Comparison of ENCODE assay signal across 8 cellular contexts in genomic region chr3:196837819-196838420, GRCh38. TPM values are rescaled to one million over a fixed set of nuclear protein-coding genes. Genes with fewer than 3 reads are reported as not detected.
DNase-seq lines count a peak whose midpoint lies in the region; ATAC-seq and TF ChIP-seq lines count a peak whose summit lies in the region.

No MANE protein-coding gene starts in this region.

- no peak overlapping the region for H3K27ac Mint-ChIP-seq in activated T-helper 2 cell treated with anti-CD3 and anti-CD28 coated beads, Interferon-gamma antibody, Interleukin-2, Interleukin-4, amounts not matched to agents 10 μg/mL and 5 μg/mL and 100 μg/mL, durations not matched to agents 14 hours and 24 hours and 36 hours
- no peak overlapping the region for H3K27ac Mint-ChIP-seq in progenitor cell of endocrine pancreas

- no peak for ATAC-seq in GM21423 (IDR thresholded peaks at IDR 0.05; ENCODE audit: unreplicated experiment)

- peaks cover 3% of the 10 kb centered on the region for H3K4me1 Mint-ChIP-seq in activated T-helper 2 cell treated with anti-CD3 and anti-CD28 coated beads, Interferon-gamma antibody, Interleukin-2, Interleukin-4, amounts not matched to agents 10 μg/mL and 5 μg/mL and 100 μg/mL, durations not matched to agents 14 hours and 24 hours and 36 hours (ENCODE audit: low read depth)
- H3K4me1 Mint-ChIP-seq in progenitor cell of endocrine pancreas (ENCODE audit: low read depth), result no peaks in the 10 kb centered on the region

- peak; percentile 49 for DNase-seq in GM12864 (ENCODE audit: low read depth)
- DNase-seq in HUDEP-2 (lab: John Stamatoyannopoulos, UW; ENCODE audit: unreplicated experiment in 76 of 76), result peak in 65 of 76 experiments; percentile 3 to 80 (median 41)
- peak; percentile 52 for DNase-seq in RWPE1 (ENCODE audit: low spot score)
- DNase-seq in activated T-helper 2 cell treated with anti-CD3 and anti-CD28 coated beads, Interferon-gamma antibody, Interleukin-2, Interleukin-4, amounts not matched to agents 10 μg/mL and 5 μg/mL and 100 μg/mL, durations not matched to agents 14 hours and 24 hours and 36 hours (ENCODE audit: low spot score), result peak; percentile 61
- peak; percentile 18 for DNase-seq in glomerular endothelial cell (ENCODE audit: extremely low read depth, low read depth, low spot score)
- no peak for DNase-seq in progenitor cell of endocrine pancreas (ENCODE audit: low spot score, unreplicated experiment)
- peak; percentile 43 to 56 for DNase-seq in uterus

- no peaks in the 10 kb centered on the region for H3K9me3 ChIP-seq in uterus

- H3K27ac ChIP-seq in RWPE1 (no peak overlapping the region), uterus (no peak overlapping the region)

- H3K27me3 Mint-ChIP-seq in activated T-helper 2 cell treated with anti-CD3 and anti-CD28 coated beads, Interferon-gamma antibody, Interleukin-2, Interleukin-4, amounts not matched to agents 10 μg/mL and 5 μg/mL and 100 μg/mL, durations not matched to agents 14 hours and 24 hours and 36 hours (ENCODE audit: low read depth), result no peaks in the 10 kb centered on the region
- H3K27me3 Mint-ChIP-seq in progenitor cell of endocrine pancreas, result no peaks in the 10 kb centered on the region

- peaks cover 3% of the 10 kb centered on the region for H3K36me3 Mint-ChIP-seq in activated T-helper 2 cell treated with anti-CD3 and anti-CD28 coated beads, Interferon-gamma antibody, Interleukin-2, Interleukin-4, amounts not matched to agents 10 μg/mL and 5 μg/mL and 100 μg/mL, durations not matched to agents 14 hours and 24 hours and 36 hours (ENCODE audit: low read depth)
- H3K36me3 Mint-ChIP-seq in progenitor cell of endocrine pancreas (ENCODE audit: insufficient read depth), result peaks cover 4% of the 10 kb centered on the region

- no peaks in the 10 kb centered on the region for H3K4me1 ChIP-seq in uterus

- intact Hi-C loops in activated T-helper 2 cell treated with anti-CD3 and anti-CD28 coated beads, Interferon-gamma antibody, Interleukin-2, Interleukin-4, amounts not matched to agents 10 μg/mL and 5 μg/mL and 100 μg/mL, durations not matched to agents 14 hours and 24 hours and 36 hours (cut with micrococcal nuclease), result loop anchor here (1.0 to 5.0 kb wide), 3 partner anchors 104 to 349 kb away; partner anchors contain the start of gene NCBP2
- intact Hi-C loops in uterus (cut with DNase I; ENCODE audit: low total_unique reads), result no loop called here

- H3K4me3 Mint-ChIP-seq in activated T-helper 2 cell treated with anti-CD3 and anti-CD28 coated beads, Interferon-gamma antibody, Interleukin-2, Interleukin-4, amounts not matched to agents 10 μg/mL and 5 μg/mL and 100 μg/mL, durations not matched to agents 14 hours and 24 hours and 36 hours (ENCODE audit: low read depth), result no peak overlapping the region
- H3K4me3 Mint-ChIP-seq in progenitor cell of endocrine pancreas (ENCODE audit: low read depth), result no peak overlapping the region

- peak; percentile 97 for TF ChIP-seq CTCF in GM12864 (IDR thresholded peaks at IDR 0.05; ENCODE audit: low read depth, low read length, missing control alignments)
- peak; percentile 38; the same call in 1 of the 2 replicates for TF ChIP-seq CTCF in RWPE1 (conservative IDR thresholded peaks at IDR 0.05; ENCODE audit: low read depth)
- peak; percentile 63 for TF ChIP-seq CTCF in progenitor cell of endocrine pancreas (IDR thresholded peaks at IDR 0.05; ENCODE audit: unreplicated experiment)
- peak; percentile 42 to 58 (median 55) for TF ChIP-seq CTCF in uterus (IDR thresholded peaks at IDR 0.05)

- CTCF ChIA-PET in RWPE1 (lab: Yijun Ruan, JAX), result interaction anchor here (0.6 to 0.7 kb wide), 2 partner anchors 21 to 747 kb away, joined by 3 to 5 read pairs; no protein-coding TSS in a partner anchor

- H3K36me3 ChIP-seq in uterus, result no peaks in the 10 kb centered on the region

- H3K27me3 ChIP-seq in uterus, result no peaks in the 10 kb centered on the region

- H3K9me3 Mint-ChIP-seq in activated T-helper 2 cell treated with anti-CD3 and anti-CD28 coated beads, Interferon-gamma antibody, Interleukin-2, Interleukin-4, amounts not matched to agents 10 μg/mL and 5 μg/mL and 100 μg/mL, durations not matched to agents 14 hours and 24 hours and 36 hours, result no peaks in the 10 kb centered on the region
- H3K9me3 Mint-ChIP-seq in progenitor cell of endocrine pancreas (ENCODE audit: low read depth), result no peaks in the 10 kb centered on the region

- H3K4me3 ChIP-seq in GM12864 (ENCODE audit: low read depth, low read length) (no peak overlapping the region), uterus (no peak overlapping the region)

- POLR2A ChIA-PET in RWPE1 (lab: Yijun Ruan, JAX; ENCODE audit: low non-redundant PET), result no interaction called here

- no peak for TF ChIP-seq POLR2A in uterus (IDR thresholded peaks at IDR 0.05)

RNA-seq across cellular contexts. Expression of gene SENP5, which starts 29.8 kb away (rescaled TPM):
- total RNA-seq in activated T-helper 2 cell treated with anti-CD3 and anti-CD28 coated beads, Interferon-gamma antibody, Interleukin-2, Interleukin-4, amounts not matched to agents 10 μg/mL and 5 μg/mL and 100 μg/mL, durations not matched to agents 14 hours and 24 hours and 36 hours, result 43.9 and 46.9 TPM in 2 replicates
- total RNA-seq in glomerular endothelial cell (30.8 and 31.1 TPM in 2 replicates), progenitor cell of endocrine pancreas (41.1 and 41.4 TPM in 2 replicates), uterus (100 to 1,000 TPM in 1 of 4 donors, 10 to 100 TPM in 3; 31.8 to 130 (median 59.6) TPM)

Comparison
In these comparisons a context has a peak if more than half of its experiments do, and no peak if none do; other contexts are left out.
1. CTCF ChIP-seq: peak in every context shown above with its lines; median percentile 97 in GM12864; 63 in progenitor cell of endocrine pancreas; 55 in uterus; 38 in RWPE1.